10 cellular contexts compared by ENCODE assay signal in the genomic region with DNA sequence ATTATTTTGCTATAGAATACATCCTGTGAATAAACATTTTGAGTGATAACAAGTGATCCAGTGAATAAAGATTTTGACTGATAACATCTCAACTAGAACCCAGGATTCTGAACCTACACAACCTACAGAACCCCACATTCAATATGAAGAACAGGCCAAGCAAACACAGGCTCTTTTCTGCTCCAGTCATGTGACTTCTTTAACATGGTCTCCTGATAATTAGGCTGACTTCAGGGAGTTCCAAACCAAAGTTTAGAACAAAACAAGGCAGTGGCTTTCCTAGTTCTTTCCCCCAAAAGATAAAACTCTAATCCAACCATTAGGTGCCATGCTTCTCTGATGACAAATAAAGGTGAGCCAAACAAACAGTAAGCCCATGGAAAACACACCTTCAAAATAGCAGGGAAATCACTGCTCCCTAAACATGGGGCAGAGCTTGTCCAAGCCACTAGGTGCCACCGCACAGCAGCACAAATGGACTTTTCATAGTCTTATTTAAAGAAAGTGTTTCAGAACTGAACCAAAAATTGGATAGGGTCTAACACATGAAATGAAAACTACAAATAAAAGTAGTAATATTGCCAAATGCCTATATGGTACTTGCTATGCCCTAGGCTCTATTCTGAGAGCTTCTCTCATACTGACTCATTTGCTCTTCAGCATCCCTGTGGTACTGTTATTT.
DNase-seq lines count a peak whose midpoint lies in the region; ATAC-seq, FAIRE-seq and TF ChIP-seq lines count a peak whose summit lies in the region.
"Had no signal": no experiment of that assay in that cellular context is flagged by ENCODE, and none has a peak within 500 bp of the region (broad histone marks: within the 10 kb centered on the region; RNA-seq: fewer than 3 reads in every experiment).

No MANE protein-coding gene starts in this region.

- peak; percentile 78 for ATAC-seq in left lung
- ATAC-seq: activated naive CD8-positive, alpha-beta T cell treated with anti-CD3 and anti-CD28 coated beads, Interleukin-2, amount 50 U/mL, for 24 hours; mucosa of descending colon had no signal

- H3K27me3 ChIP-seq in left lung, result peaks cover 0 to 18% of the 10 kb centered on the region in 2 donors
- peaks cover 0 to 24% (median 0%) of the 10 kb centered on the region in 7 donors for H3K27me3 ChIP-seq in spleen (replicated peaks in 1 of 7)

- no peaks in the 10 kb centered on the region for H3K4me1 ChIP-seq in left lung
- no peaks in the 10 kb centered on the region for H3K4me1 ChIP-seq in spleen

- no peak overlapping the region for H3K27ac Mint-ChIP-seq in glutamatergic neuron (ENCODE audit: unreplicated experiment)
- H3K27ac Mint-ChIP-seq: activated naive CD8-positive, alpha-beta T cell treated with anti-CD3 and anti-CD28 coated beads, Interleukin-2, amount 50 U/mL, for 24 hours had no signal

- H3K36me3 ChIP-seq in left lung, result no peaks in the 10 kb centered on the region
- H3K36me3 ChIP-seq in spleen, result no peaks in the 10 kb centered on the region

- DNase-seq in Caki2 (ENCODE audit: low read depth), result peak; percentile 49
- DNase-seq in HTR-8/SVneo (ENCODE audit: insufficient read length, low spot score), result peak; percentile 12
- DNase-seq in astrocyte of the hippocampus (ENCODE audit: low read depth, low spot score), result peak; percentile 71
- DNase-seq in left lung, result no peak
- no peak for DNase-seq in glutamatergic neuron
- no peak for DNase-seq in OCI-M1 (lab: John Stamatoyannopoulos, UW)
- no peak for DNase-seq in stimulated activated naive CD4-positive, alpha-beta T cell (lab: John Stamatoyannopoulos, UW)
- no peak for DNase-seq in spleen
- DNase-seq: activated naive CD8-positive, alpha-beta T cell treated with anti-CD3 and anti-CD28 coated beads, Interleukin-2, amount 50 U/mL, for 24 hours; mucosa of descending colon had no signal

- no peak for FAIRE-seq in HTR-8/SVneo (lab: Jason Lieb, UNC)

- H3K9me3 ChIP-seq in left lung (no peaks in the 10 kb centered on the region), spleen (no peaks in the 10 kb centered on the region)
- H3K9me3 ChIP-seq: mucosa of descending colon had no signal

- no peaks in the 10 kb centered on the region for H3K36me3 Mint-ChIP-seq in glutamatergic neuron (ENCODE audit: unreplicated experiment)

- peaks cover 2% of the 10 kb centered on the region for H3K9me3 Mint-ChIP-seq in glutamatergic neuron (ENCODE audit: unreplicated experiment)

- no peaks in the 10 kb centered on the region for H3K4me1 Mint-ChIP-seq in glutamatergic neuron (ENCODE audit: low read depth, unreplicated experiment)
- H3K4me1 Mint-ChIP-seq: activated naive CD8-positive, alpha-beta T cell treated with anti-CD3 and anti-CD28 coated beads, Interleukin-2, amount 50 U/mL, for 24 hours had no signal

- TF ChIP-seq CTCF in left lung (IDR thresholded peaks at IDR 0.05) (no peak), glutamatergic neuron (IDR thresholded peaks at IDR 0.05; ENCODE audit: partially characterized antibody, unreplicated experiment) (no peak), spleen (IDR thresholded peaks at IDR 0.05 in 8 of 11, conservative IDR thresholded peaks at IDR 0.05 in 3 of 11) (peak in 5 of 11 experiments; percentile 9 to 33 (median 17))

- H3K27ac ChIP-seq in left lung (no peak overlapping the region), spleen (no peak overlapping the region)

- WGBS in spleen, 5 donors, result 62 to 83% (median 70%) methylated on average over 1 of the region's 1 CpG

- in situ Hi-C loops in Caki2 (cut with HindIII; ENCODE audit: low pct_unique_long_range_greater_than_20kb, low sequenced_read_pairs), result no loop called here

- H3K4me3 ChIP-seq in left lung (no peak overlapping the region), spleen (no peak overlapping the region)
- H3K4me3 ChIP-seq: mucosa of descending colon had no signal

- intact Hi-C loops in left lung (cut with DNase I) (loop anchor here in 1 of 2 donors (10.0 kb wide), 1 partner anchor 149 kb away; no protein-coding TSS in a partner anchor), spleen (cut with DNase I; ENCODE audit: low total_unique reads) (no loop called here)

- peaks cover 2% of the 10 kb centered on the region for H3K27me3 Mint-ChIP-seq in glutamatergic neuron (ENCODE audit: unreplicated experiment)

- H3K4me3 Mint-ChIP-seq in glutamatergic neuron (ENCODE audit: unreplicated experiment), result no peak overlapping the region
- H3K4me3 Mint-ChIP-seq: activated naive CD8-positive, alpha-beta T cell treated with anti-CD3 and anti-CD28 coated beads, Interleukin-2, amount 50 U/mL, for 24 hours had no signal

- no peak for TF ChIP-seq POLR2A in spleen (IDR thresholded peaks at IDR 0.05)

Comparison
In these comparisons a context has a peak if more than half of its experiments do, and no peak if none do; other contexts are left out.
1. DNase-seq: peak in Caki2 (single experiment), HTR-8/SVneo (single experiment) and astrocyte of the hippocampus (single experiment); none in left lung (0 of 2), glutamatergic neuron (single experiment), OCI-M1 (single experiment), stimulated activated naive CD4-positive, alpha-beta T cell (0 of 6) and spleen (single experiment).